In genomic region chr4:79982587-79983327, GRCh38 we compare ENCODE assay signal across 20 cellular contexts.
DNase-seq lines count a peak whose midpoint lies in the region; ATAC-seq, FAIRE-seq and TF ChIP-seq lines count a peak whose summit lies in the region.
"Had no signal": no experiment of that assay in that cellular context is flagged by ENCODE, and none has a peak within 500 bp of the region (broad histone marks: within the 10 kb centered on the region; RNA-seq: fewer than 3 reads in every experiment).

No MANE protein-coding gene starts in this region.

- no peak overlapping the region for H3K27ac ChIP-seq in GM23248
- no peak overlapping the region for H3K27ac ChIP-seq in aorta (ENCODE audit: low read depth in 1 of 2, low read length in 2 of 2)

- no peaks in the 10 kb centered on the region for H4K20me1 ChIP-seq in GM23248 (ENCODE audit: insufficient read depth)

- ATAC-seq in stimulated activated memory B cell treated with anti-CD40 and anti-IgM and Interleukin-4, amounts not matched to agents 10 μg/mL and 1 μg/mL and 100 μg/mL, for 72 hours, result no peak
- ATAC-seq in aorta (ENCODE audit: low FRiP score), result no peak
- ATAC-seq in GM21390 (IDR thresholded peaks at IDR 0.05; ENCODE audit: unreplicated experiment), result no peak
- ATAC-seq: GM23338 had no signal

- H3K9ac ChIP-seq in GM23248, result no peak overlapping the region

- H3K4me1 Mint-ChIP-seq in endothelial cell (ENCODE audit: unreplicated experiment), result peaks cover 4% of the 10 kb centered on the region
- peaks cover 8% of the 10 kb centered on the region for H3K4me1 Mint-ChIP-seq in stimulated activated memory B cell treated with anti-CD40 and anti-IgM and Interleukin-4, amounts not matched to agents 10 μg/mL and 1 μg/mL and 100 μg/mL, for 72 hours
- H3K4me1 Mint-ChIP-seq: GM23338 had no signal

- H3K27ac Mint-ChIP-seq in endothelial cell (ENCODE audit: unreplicated experiment), result peak overlapping the region; percentile 42
- no peak overlapping the region for H3K27ac Mint-ChIP-seq in stimulated activated memory B cell treated with anti-CD40 and anti-IgM and Interleukin-4, amounts not matched to agents 10 μg/mL and 1 μg/mL and 100 μg/mL, for 72 hours
- H3K27ac Mint-ChIP-seq: GM23338 had no signal

- H3K36me3 ChIP-seq in GM23248 (ENCODE audit: low read depth) (peaks cover 18% of the 10 kb centered on the region), aorta (ENCODE audit: control insufficient read depth in 1 of 2, insufficient read depth in 2 of 2, low read length in 1 of 2) (no peaks in the 10 kb centered on the region)

- no peak overlapping the region for H3K4me2 ChIP-seq in GM23248 (ENCODE audit: unreplicated experiment)
- H3K4me2 ChIP-seq: GM23338 had no signal

- H3K4me3 ChIP-seq in AG10803 (ENCODE audit: low read length), result no peak overlapping the region
- no peak overlapping the region for H3K4me3 ChIP-seq in GM23248
- H3K4me3 ChIP-seq in aorta (ENCODE audit: low read length in 2 of 2), result no peak overlapping the region
- H3K4me3 ChIP-seq: GM23338 had no signal

- no peaks in the 10 kb centered on the region for H3K9me2 ChIP-seq in GM23248 (ENCODE audit: insufficient read depth)

- intact Hi-C loops in aorta (cut with DNase I), result no loop called here

- H3K9me3 Mint-ChIP-seq in endothelial cell (ENCODE audit: unreplicated experiment), result no peaks in the 10 kb centered on the region
- H3K9me3 Mint-ChIP-seq in stimulated activated memory B cell treated with anti-CD40 and anti-IgM and Interleukin-4, amounts not matched to agents 10 μg/mL and 1 μg/mL and 100 μg/mL, for 72 hours, result no peaks in the 10 kb centered on the region
- H3K9me3 Mint-ChIP-seq: GM23338 had no signal

- in situ Hi-C loops in GM23248 (cut with MboI), result no loop called here

- H2AFZ ChIP-seq in GM23248, result no peak overlapping the region
- H2AFZ ChIP-seq: GM23338 had no signal

- DNase-seq in AG10803 (ENCODE audit: low read depth) (peak; percentile 23), GM23248 (peak; percentile 32), endothelial cell (ENCODE audit: low spot score) (no peak), activated gamma-delta T cell (lab: John Stamatoyannopoulos, UW) (no peak), aorta (no peak)
- DNase-seq: 8988T, C1 segment of cervical spinal cord, DMS 273 treated with DMSO at 0.1 percent for 48 hours, KG1, NCI-H1417 treated with DMSO at 0.1 percent for 48 hours, NCI-H1930, NCI-H2171 treated with DMSO at 0.1 percent for 48 hours, NCI-H748 treated with DMSO at 0.1 percent for 48 hours, OCI-M1, RPMI8226, SIG-M5 had no signal

- no peaks in the 10 kb centered on the region for H3F3A ChIP-seq in GM23248 (ENCODE audit: insufficient read depth)

- WGBS in GM23248 (ENCODE audit: low coverage in 1 of 2, low lambda C conversion rate in 2 of 2, missing lambda C conversion rate in 2 of 2), 2 experiments, result 10 to 32% methylated on average over 1 of the region's 1 CpG
- WGBS in aorta, 2 donors, result 19 to 28% methylated on average over 1 of the region's 1 CpG

- H3K79me2 ChIP-seq in GM23248 (ENCODE audit: insufficient read depth), result peaks cover 25% of the 10 kb centered on the region

- H3K4me1 ChIP-seq in GM23248 (ENCODE audit: insufficient read depth), result 0 out of 2 replicates have a peak, but pooled peaks cover 14% of the 10 kb centered on the region
- H3K4me1 ChIP-seq in aorta (ENCODE audit: control insufficient read depth in 1 of 2, insufficient read depth in 2 of 2, low read length in 2 of 2), result no peaks in the 10 kb centered on the region

- H3K9me3 ChIP-seq in GM23248 (ENCODE audit: low read depth) (no peaks in the 10 kb centered on the region), aorta (ENCODE audit: control insufficient read depth, low read length) (no peaks in the 10 kb centered on the region)

- no peak for TF ChIP-seq CTCF in AG10803 (conservative IDR thresholded peaks at IDR 0.05; ENCODE audit: low read length)
- no peak for TF ChIP-seq CTCF in endothelial cell (IDR thresholded peaks at IDR 0.05; ENCODE audit: unreplicated experiment)

- peak; percentile 43 for FAIRE-seq in islet of Langerhans (lab: Jason Lieb, UNC)

- H3K27me3 Mint-ChIP-seq in endothelial cell (ENCODE audit: unreplicated experiment), result peaks cover 6% of the 10 kb centered on the region
- no peaks in the 10 kb centered on the region for H3K27me3 Mint-ChIP-seq in stimulated activated memory B cell treated with anti-CD40 and anti-IgM and Interleukin-4, amounts not matched to agents 10 μg/mL and 1 μg/mL and 100 μg/mL, for 72 hours

- no peaks in the 10 kb centered on the region for H3K27me3 ChIP-seq in GM23248 (replicated peaks; ENCODE audit: insufficient read depth)
- no peaks in the 10 kb centered on the region for H3K27me3 ChIP-seq in aorta (ENCODE audit: control insufficient read depth in 1 of 2, insufficient read depth in 2 of 2, low read length in 1 of 2)

- H3K36me3 Mint-ChIP-seq in endothelial cell (ENCODE audit: low read depth, unreplicated experiment), result peaks cover 18% of the 10 kb centered on the region
- H3K36me3 Mint-ChIP-seq in stimulated activated memory B cell treated with anti-CD40 and anti-IgM and Interleukin-4, amounts not matched to agents 10 μg/mL and 1 μg/mL and 100 μg/mL, for 72 hours, result peaks cover 35% of the 10 kb centered on the region

- no peak overlapping the region for H3K4me3 Mint-ChIP-seq in endothelial cell (ENCODE audit: unreplicated experiment)
- no peak overlapping the region for H3K4me3 Mint-ChIP-seq in stimulated activated memory B cell treated with anti-CD40 and anti-IgM and Interleukin-4, amounts not matched to agents 10 μg/mL and 1 μg/mL and 100 μg/mL, for 72 hours
- H3K4me3 Mint-ChIP-seq: GM23338 had no signal

Comparison
In these comparisons a context has a peak if more than half of its experiments do, and no peak if none do; other contexts are left out.
1. DNase-seq: peak in AG10803 (single experiment) and GM23248 (single experiment); none in endothelial cell (single experiment), activated gamma-delta T cell (single experiment) and aorta (0 of 2).